In the genomic region with DNA sequence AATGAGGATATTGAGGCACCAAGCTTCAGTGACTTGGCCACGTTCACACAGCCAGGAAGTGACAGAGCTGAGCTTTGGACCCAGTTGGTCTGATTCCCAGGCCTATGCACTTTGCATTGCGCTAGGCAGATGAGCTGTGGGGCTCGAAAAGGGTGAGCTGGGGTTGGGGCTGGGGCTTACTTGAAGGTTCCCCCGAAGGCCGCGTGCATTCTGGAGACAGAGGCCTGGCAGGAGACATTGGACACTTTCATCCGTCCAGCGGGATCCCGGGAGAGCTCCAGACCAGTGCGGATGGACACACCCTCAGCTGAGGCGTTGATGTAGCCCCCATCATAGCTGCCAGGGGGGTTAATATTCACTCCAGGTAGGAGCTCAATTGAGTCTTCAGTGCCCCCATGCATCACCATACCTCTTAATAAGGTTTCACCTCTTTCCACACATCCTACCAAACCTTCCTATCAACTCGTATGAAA, we compare ENCODE assay signal across 18 cellular contexts.
"Had no signal": no experiment of that assay in that cellular context is flagged by ENCODE, and none has a peak within 500 bp of the region (broad histone marks: within the 10 kb centered on the region; RNA-seq: fewer than 3 reads in every experiment).

No MANE protein-coding gene starts in this region.

- DNase-seq: activated CD4-positive, alpha-beta memory T cell treated with anti-CD3 and anti-CD28 coated beads for 36 hours; activated CD4-positive, alpha-beta T cell treated with anti-CD3 and anti-CD28 coated beads for 1 hour; activated gamma-delta T cell treated with Interleukin-2 at 50 U/mL for 16 hours; activated naive CD8-positive, alpha-beta T cell treated with anti-CD3 and anti-CD28 coated beads for 36 hours; activated T-cell treated with anti-CD3 and anti-CD28 coated beads, Interleukin-2, amount 50 U/mL, for 4 hours; aorta; effector CD4-positive, alpha-beta T cell; heart left ventricle; stimulated activated naive B cell treated with anti-CD40 and anti-IgM and Interleukin-4, amounts not matched to agents 10 μg/mL and 1 μg/mL and 100 μg/mL, for 72 hours; SW 1271 had no signal

- H3K9me3 ChIP-seq: heart left ventricle, right atrium auricular region, upper lobe of left lung had no signal

- H3K27me3 Mint-ChIP-seq: stimulated activated naive B cell treated with anti-CD40 and anti-IgM and Interleukin-4, amounts not matched to agents 10 μg/mL and 1 μg/mL and 100 μg/mL, for 72 hours had no signal

- ATAC-seq: activated T-cell treated with anti-CD3 and anti-CD28 coated beads, Interleukin-2, amount 50 U/mL, for 4 hours; heart left ventricle; stimulated activated naive B cell treated with anti-CD40 and anti-IgM and Interleukin-4, amounts not matched to agents 10 μg/mL and 1 μg/mL and 100 μg/mL, for 72 hours had no signal

- H3K9me3 Mint-ChIP-seq: activated CD4-positive, alpha-beta memory T cell treated with anti-CD3 and anti-CD28 coated beads for 36 hours; activated naive CD8-positive, alpha-beta T cell treated with anti-CD3 and anti-CD28 coated beads for 36 hours; activated T-cell treated with anti-CD3 and anti-CD28 coated beads, Interleukin-2, amount 50 U/mL, for 4 hours; neural progenitor cell; stimulated activated naive B cell treated with anti-CD40 and anti-IgM and Interleukin-4, amounts not matched to agents 10 μg/mL and 1 μg/mL and 100 μg/mL, for 72 hours had no signal

- H3K27me3 ChIP-seq: right atrium auricular region, upper lobe of left lung had no signal

- FAIRE-seq: bronchial epithelial cell, colon, endothelial cell of umbilical vein, frontal cortex, islet of Langerhans had no signal

- H3K36me3 Mint-ChIP-seq: activated CD4-positive, alpha-beta memory T cell treated with anti-CD3 and anti-CD28 coated beads for 36 hours; activated naive CD8-positive, alpha-beta T cell treated with anti-CD3 and anti-CD28 coated beads for 36 hours had no signal

- H3K27ac Mint-ChIP-seq: activated CD4-positive, alpha-beta memory T cell treated with anti-CD3 and anti-CD28 coated beads for 36 hours; activated naive CD8-positive, alpha-beta T cell treated with anti-CD3 and anti-CD28 coated beads for 36 hours; neural progenitor cell; stimulated activated naive B cell treated with anti-CD40 and anti-IgM and Interleukin-4, amounts not matched to agents 10 μg/mL and 1 μg/mL and 100 μg/mL, for 72 hours had no signal

- H3K4me3 ChIP-seq: neural progenitor cell, right atrium auricular region had no signal

- H3K27ac ChIP-seq: neural progenitor cell had no signal

- H3K4me3 Mint-ChIP-seq: activated CD4-positive, alpha-beta memory T cell treated with anti-CD3 and anti-CD28 coated beads for 36 hours; activated naive CD8-positive, alpha-beta T cell treated with anti-CD3 and anti-CD28 coated beads for 36 hours; activated T-cell treated with anti-CD3 and anti-CD28 coated beads, Interleukin-2, amount 50 U/mL, for 4 hours had no signal

- H3K9ac ChIP-seq: neural progenitor cell had no signal

- H3K36me3 ChIP-seq: neural progenitor cell had no signal
